Comparison of ENCODE assay signal across 9 cellular contexts in the genomic region with DNA sequence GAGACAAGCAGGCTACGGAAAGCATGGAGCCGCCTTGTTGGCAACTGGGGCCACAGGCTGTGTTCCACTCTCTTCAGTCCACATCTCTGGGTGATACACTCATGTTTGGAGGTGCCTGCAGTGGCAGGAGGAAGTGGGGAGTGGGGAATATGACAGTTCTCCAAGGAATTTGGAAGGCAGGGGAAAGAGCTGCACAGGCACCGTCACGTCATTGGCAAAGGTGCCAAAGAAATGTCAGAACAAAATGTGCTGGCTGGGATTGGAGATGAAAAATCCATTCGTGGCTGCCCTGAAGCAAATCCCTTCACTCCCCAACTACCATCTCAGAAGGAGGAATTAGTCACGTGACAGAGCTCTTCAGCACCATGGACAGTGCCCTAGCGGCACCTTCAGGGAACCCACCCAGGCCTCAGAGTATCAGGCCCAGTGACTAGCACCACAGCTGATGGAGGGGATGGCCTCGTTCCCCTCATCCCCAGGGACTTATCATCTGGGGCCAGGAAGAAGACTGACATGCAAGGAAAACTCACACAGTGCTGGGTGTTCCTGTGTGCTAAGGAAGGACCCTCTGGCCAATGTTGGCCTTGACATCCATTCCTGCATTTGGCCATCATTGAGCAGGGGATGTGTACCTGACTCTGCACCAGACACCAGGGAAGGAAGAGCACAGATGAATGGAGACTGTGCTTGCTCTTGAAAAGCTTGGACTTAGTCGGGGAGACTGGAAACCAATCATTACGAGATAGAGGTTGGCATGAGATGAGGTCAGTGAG. TPM values are rescaled to one million over a fixed set of nuclear protein-coding genes. Genes with fewer than 3 reads are reported as not detected.
DNase-seq lines count a peak whose midpoint lies in the region; ATAC-seq and TF ChIP-seq lines count a peak whose summit lies in the region.
"Had no signal": no experiment of that assay in that cellular context is flagged by ENCODE, and none has a peak within 500 bp of the region (broad histone marks: within the 10 kb centered on the region; RNA-seq: fewer than 3 reads in every experiment).

No MANE protein-coding gene starts in this region.

- H3K4me3 ChIP-seq in GM12865 (ENCODE audit: low read depth, low read length) (no peak overlapping the region), brain microvascular endothelial cell (ENCODE audit: low read depth, low read length) (no peak overlapping the region)

- peak; percentile 39 for ATAC-seq in left lobe of liver
- no peak for ATAC-seq in GM21576 (IDR thresholded peaks at IDR 0.05; ENCODE audit: unreplicated experiment)
- ATAC-seq in HG03025 (IDR thresholded peaks at IDR 0.05; ENCODE audit: low FRiP score, unreplicated experiment) = no peak

- H3K36me3 ChIP-seq in brain microvascular endothelial cell (replicated peaks) = no peaks in the 10 kb centered on the region

- peaks cover 18% of the 10 kb centered on the region for H3K27me3 ChIP-seq in brain microvascular endothelial cell (replicated peaks)

- peak; percentile 25 for DNase-seq in GM12865 (ENCODE audit: low read depth)
- DNase-seq in NOMO-1 (lab: John Stamatoyannopoulos, UW; ENCODE audit: unreplicated experiment in 2 of 2) = peak; percentile 45 to 63
- DNase-seq in brain microvascular endothelial cell = peak; percentile 32
- no peak for DNase-seq in left lobe of liver (ENCODE audit: low spot score)
- no peak for DNase-seq in GM19238 (ENCODE audit: insufficient read length, low spot score)
- no peak for DNase-seq in NCI-H2081 (lab: John Stamatoyannopoulos, UW)

- TF ChIP-seq CTCF in GM12865 (IDR thresholded peaks at IDR 0.05; ENCODE audit: insufficient read depth, low read depth, low read length, missing control alignments) (no peak), brain microvascular endothelial cell (IDR thresholded peaks at IDR 0.05; ENCODE audit: low read depth, low read length, missing control alignments) (no peak)

- in situ Hi-C loops in brain microvascular endothelial cell (cut with HindIII; ENCODE audit: low pct_ligation_motif_present, low sequenced_read_pairs) = loop anchor here (10.0 kb wide), 1 partner anchor 163 kb away; no protein-coding TSS in a partner anchor

- H3K27ac ChIP-seq in brain microvascular endothelial cell = no peak overlapping the region
- H3K27ac ChIP-seq: parathyroid adenoma had no signal

RNA-seq across cellular contexts. Expression of gene PRDM11, which starts 48.5 kb away (rescaled TPM):
- total RNA-seq in left lobe of liver = 3.5 TPM

Comparison
In these comparisons a context has a peak if more than half of its experiments do, and no peak if none do; other contexts are left out.
1. DNase-seq: peak in GM12865 (single experiment), NOMO-1 (2 of 2) and brain microvascular endothelial cell (single experiment); none in left lobe of liver (single experiment), GM19238 (single experiment) and NCI-H2081 (0 of 2).